2 cellular contexts compared by ENCODE assay signal in genomic region chr4:48779095-48779997, GRCh38.
A peak's percentile ranks its signal among the peaks of the same experiment; 100 is the strongest.
TF ChIP-seq lines count a peak whose summit lies in the region.

No MANE protein-coding gene starts in this region.

TF ChIP-seq in HEK293T, 16 proteins besides CTCF, POLR2A, EP300 and RAD21 (continued from another document):
- no peak for TF ChIP-seq BHLHE40 (IDR thresholded peaks at IDR 0.05; ENCODE audit: borderline replicate concordance)
- TF ChIP-seq PKNOX1 (IDR thresholded peaks at IDR 0.05), result peak; percentile 63
- TF ChIP-seq HDGF (IDR thresholded peaks at IDR 0.05; ENCODE audit: borderline replicate concordance), result no peak
- TF ChIP-seq FOXA1 (IDR thresholded peaks at IDR 0.05), result no peak

TF ChIP-seq in HepG2, 621 proteins besides CTCF, POLR2A, EP300 and RAD21 (continued from another document and continues in another):
- TF ChIP-seq NR0B2 (CRISPR knock-in tag; IDR thresholded peaks at IDR 0.05), result peak; percentile 25; the same call in 1 of the 2 replicates
- no peak for TF ChIP-seq HOXA3 (CRISPR knock-in tag; IDR thresholded peaks at IDR 0.05)
- 0 out of 2 replicates have a peak, but pooled peaks have one; percentile 17 for TF ChIP-seq HOXA9 (CRISPR knock-in tag; IDR thresholded peaks at IDR 0.05; ENCODE audit: borderline replicate concordance)
- TF ChIP-seq ZFY (CRISPR knock-in tag; IDR thresholded peaks at IDR 0.05), result peak; percentile 35
- no peak; the same call in 1 of the 2 replicates for TF ChIP-seq PAX8 (CRISPR knock-in tag; IDR thresholded peaks at IDR 0.05; ENCODE audit: borderline replicate concordance)
- TF ChIP-seq ZNF770 (CRISPR knock-in tag; IDR thresholded peaks at IDR 0.05), result peak; percentile 37; the same call in 1 of the 2 replicates
- TF ChIP-seq BCL6 (CRISPR knock-in tag; IDR thresholded peaks at IDR 0.05), result no peak
- no peak for TF ChIP-seq BORCS8-MEF2B (CRISPR knock-in tag; IDR thresholded peaks at IDR 0.05)
- TF ChIP-seq KMT2A (CRISPR knock-in tag; IDR thresholded peaks at IDR 0.05), result peak; percentile 52; the same call in 1 of the 2 replicates
- peak; percentile 95 for TF ChIP-seq UBTF (CRISPR knock-in tag; IDR thresholded peaks at IDR 0.05)
- 0 out of 2 replicates have a peak, but pooled peaks have one; percentile 42 for TF ChIP-seq ZNF235 (CRISPR knock-in tag; IDR thresholded peaks at IDR 0.05; ENCODE audit: borderline replicate concordance)
- peak; percentile 31; the same call in 1 of the 2 replicates for TF ChIP-seq ZNF709 (CRISPR knock-in tag; IDR thresholded peaks at IDR 0.05)
- TF ChIP-seq CBFB (CRISPR knock-in tag; IDR thresholded peaks at IDR 0.05), result 0 out of 2 replicates have a peak, but pooled peaks have one; percentile 18
- TF ChIP-seq ZBTB14 (CRISPR knock-in tag; IDR thresholded peaks at IDR 0.05), result peak; percentile 88
- TF ChIP-seq KMT2B (CRISPR knock-in tag; IDR thresholded peaks at IDR 0.05), result peak; percentile 48; the same call in 1 of the 2 replicates
- no peak for TF ChIP-seq MED8 (CRISPR knock-in tag; IDR thresholded peaks at IDR 0.05; ENCODE audit: insufficient replicate concordance)
- TF ChIP-seq EHMT2 (IDR thresholded peaks at IDR 0.05; ENCODE audit: borderline replicate concordance, low read depth, low read length), result no peak
- no peak for TF ChIP-seq ZNF841 (CRISPR knock-in tag; IDR thresholded peaks at IDR 0.05; ENCODE audit: borderline replicate concordance)
- TF ChIP-seq ZNF687 (CRISPR knock-in tag; IDR thresholded peaks at IDR 0.05), result peak; percentile 65
- peak; percentile 14; the same call in 1 of the 2 replicates for TF ChIP-seq ETV5 (CRISPR knock-in tag; IDR thresholded peaks at IDR 0.05; ENCODE audit: borderline replicate concordance)
- TF ChIP-seq ZSCAN25 (CRISPR knock-in tag; IDR thresholded peaks at IDR 0.05), result 0 out of 2 replicates have a peak, but pooled peaks have one; percentile 37
- TF ChIP-seq FOXK2 (IDR thresholded peaks at IDR 0.05), result no peak
- TF ChIP-seq LRRFIP1 (CRISPR knock-in tag; conservative IDR thresholded peaks at IDR 0.05), result no peak
- TF ChIP-seq MXD1 (CRISPR knock-in tag; IDR thresholded peaks at IDR 0.05), result peak; percentile 28; the same call in 1 of the 2 replicates
- TF ChIP-seq ZMYM2 (CRISPR knock-in tag; IDR thresholded peaks at IDR 0.05), result no peak
- TF ChIP-seq ZBTB39 (CRISPR knock-in tag; IDR thresholded peaks at IDR 0.05), result peak; percentile 20; the same call in 1 of the 2 replicates
- peak; percentile 42; the same call in 1 of the 2 replicates for TF ChIP-seq EED (CRISPR knock-in tag; IDR thresholded peaks at IDR 0.05)
- TF ChIP-seq PHF21A (CRISPR knock-in tag; IDR thresholded peaks at IDR 0.05), result 0 out of 2 replicates have a peak, but pooled peaks have one; percentile 29
- 0 out of 2 replicates have a peak, but pooled peaks have one; percentile 42 for TF ChIP-seq PRMT3 (CRISPR knock-in tag; IDR thresholded peaks at IDR 0.05; ENCODE audit: borderline replicate concordance, low read depth)
- peak; percentile 84 for TF ChIP-seq HNRNPLL (IDR thresholded peaks at IDR 0.05; ENCODE audit: low read depth, low read length, poor library complexity, severe bottlenecking)
- no peak for TF ChIP-seq JARID2 (CRISPR knock-in tag; IDR thresholded peaks at IDR 0.05; ENCODE audit: insufficient replicate concordance)
- 0 out of 2 replicates have a peak, but pooled peaks have one; percentile 24 for TF ChIP-seq ZNF761 (CRISPR knock-in tag; conservative IDR thresholded peaks at IDR 0.05)
- no peak for TF ChIP-seq PRPF4 (IDR thresholded peaks at IDR 0.05; ENCODE audit: low read depth, low read length, poor library complexity, severe bottlenecking)
- peak; percentile 73; the same call in 1 of the 2 replicates for TF ChIP-seq ZNF333 (CRISPR knock-in tag; IDR thresholded peaks at IDR 0.05; ENCODE audit: borderline replicate concordance)
- no peak for TF ChIP-seq ZNF580 (CRISPR knock-in tag; IDR thresholded peaks at IDR 0.05; ENCODE audit: borderline replicate concordance, low read depth)
- TF ChIP-seq ZNF501 (CRISPR knock-in tag; IDR thresholded peaks at IDR 0.05), result no peak; the same call in 1 of the 2 replicates
- TF ChIP-seq MXD3 (CRISPR knock-in tag; IDR thresholded peaks at IDR 0.05), result peak; percentile 35; the same call in 1 of the 2 replicates
- TF ChIP-seq TCF12 (IDR thresholded peaks at IDR 0.05), result no peak
- 0 out of 2 replicates have a peak, but pooled peaks have one; percentile 58 for TF ChIP-seq TCF12 (CRISPR knock-in tag; IDR thresholded peaks at IDR 0.05)
- TF ChIP-seq CHD2 (IDR thresholded peaks at IDR 0.05; ENCODE audit: low read depth, low read length), result 0 out of 2 replicates have a peak, but pooled peaks have one; percentile 65
